In genomic region chr6:36510365-36510764, GRCh38 we compare ENCODE assay signal across 1 cellular context.
TF ChIP-seq lines count a peak whose summit lies in the region.

No MANE protein-coding gene starts in this region.

TF ChIP-seq in HCT116, 20 proteins besides CTCF, POLR2A, EP300 and RAD21:
- TF ChIP-seq SP1 (IDR thresholded peaks at IDR 0.05; ENCODE audit: low read depth) (no peak), FOSL1 (IDR thresholded peaks at IDR 0.05; ENCODE audit: low read depth) (no peak), TCF7L2 (IDR thresholded peaks at IDR 0.05; ENCODE audit: borderline replicate concordance, extremely low read depth, insufficient read depth, insufficient read length) (no peak), EZH2 (IDR thresholded peaks at IDR 0.05) (no peak), CBX3 (IDR thresholded peaks at IDR 0.05; ENCODE audit: low read depth) (no peak), POLR2AphosphoS5 (IDR thresholded peaks at IDR 0.05; ENCODE audit: low read depth, low read length) (no peak), MAX (IDR thresholded peaks at IDR 0.05) (no peak), JUND (IDR thresholded peaks at IDR 0.05) (no peak), ZBTB33 (IDR thresholded peaks at IDR 0.05; ENCODE audit: extremely low read depth, insufficient replicate concordance, low read length) (no peak)
TF ChIP-seq in HCT116: peak in this region for 0.
